23 cellular contexts compared by ENCODE assay signal in genomic region chr11:95713428-95713827, GRCh38.
DNase-seq lines count a peak whose midpoint lies in the region; ATAC-seq, FAIRE-seq and TF ChIP-seq lines count a peak whose summit lies in the region.
"Had no signal": no experiment of that assay in that cellular context is flagged by ENCODE, and none has a peak within 500 bp of the region (broad histone marks: within the 10 kb centered on the region; RNA-seq: fewer than 3 reads in every experiment).

No MANE protein-coding gene starts in this region.

- no peaks in the 10 kb centered on the region for H3F3A ChIP-seq in PC-3 (ENCODE audit: low read length, unreplicated experiment)

- DNase-seq in HepG2 (ENCODE audit: low spot score) (no peak), right lobe of liver (no peak), activated B cell treated with CpG ODN at 0.5 μM for 24 hours (no peak), PC-3 (no peak), T-helper 17 cell (no peak)
- no peak for DNase-seq in activated CD4-positive, alpha-beta T cell treated with anti-CD3 and anti-CD28 coated beads, Interleukin-2, amount 10 ng/mL, durations not matched to agents 7 days and 5 days
- DNase-seq: BE2C; C1 segment of cervical spinal cord; Calu3; CD4-positive, alpha-beta memory T cell; COR-L47; DMS53; DMS79 treated with DMSO at 0.1 percent for 48 hours; GDM1; GM23248; H7; HCEC 1CT had no signal

- FAIRE-seq in HepG2 (lab: Jason Lieb, UNC) = no peak
- FAIRE-seq: A204.1, GM12878, GM19239, H1 had no signal

- H4K20me1 ChIP-seq in HepG2 (ENCODE audit: insufficient read depth, low read length) (no peaks in the 10 kb centered on the region), PC-3 (ENCODE audit: low read length) (no peaks in the 10 kb centered on the region)

- TF ChIP-seq CTCF in HepG2 (CRISPR knock-in tag; IDR thresholded peaks at IDR 0.05) (no peak), right lobe of liver (IDR thresholded peaks at IDR 0.05) (no peak), activated B cell treated with CpG ODN at 0.5 μM for 24 hours (IDR thresholded peaks at IDR 0.05) (no peak), PC-3 (conservative IDR thresholded peaks at IDR 0.05; ENCODE audit: low read depth, low read length) (no peak)

- no TSS peak for BruUV-seq in HepG2 (replicated peaks; lab: Mats Ljungman, UMichigan)
- BruUV-seq in PC-3 (replicated peaks; lab: Mats Ljungman, UMichigan) = no TSS peak

- H3K4me1 ChIP-seq in HepG2 (ENCODE audit: insufficient read depth, low read length) (no peaks in the 10 kb centered on the region), right lobe of liver (no peaks in the 10 kb centered on the region), PC-3 (ENCODE audit: insufficient read depth, low read length) (no peaks in the 10 kb centered on the region)
- H3K4me1 ChIP-seq: BE2C had no signal

- no peak overlapping the region for H2AFZ ChIP-seq in HepG2 (ENCODE audit: low read length)
- no peak overlapping the region for H2AFZ ChIP-seq in PC-3 (ENCODE audit: low read length)
- H2AFZ ChIP-seq: GM23248 had no signal

- H3K4me3 Mint-ChIP-seq in activated B cell treated with CpG ODN at 0.5 μM for 24 hours = no peak overlapping the region
- no peak overlapping the region for H3K4me3 Mint-ChIP-seq in stimulated activated memory B cell treated with anti-CD40 and anti-IgM and Interleukin-4, amounts not matched to agents 10 μg/mL and 1 μg/mL and 100 μg/mL, for 72 hours
- no peak overlapping the region for H3K4me3 Mint-ChIP-seq in activated CD4-positive, alpha-beta T cell treated with anti-CD3 and anti-CD28 coated beads, Interleukin-2, amount 10 ng/mL, durations not matched to agents 7 days and 5 days
- H3K4me3 Mint-ChIP-seq in T-helper 17 cell = no peak overlapping the region
- H3K4me3 Mint-ChIP-seq: CD4-positive, alpha-beta memory T cell had no signal

- no peak overlapping the region for H3K27ac ChIP-seq in HepG2 (ENCODE audit: extremely low read length, insufficient read depth, low read length)
- H3K27ac ChIP-seq in right lobe of liver = no peak overlapping the region
- no peak overlapping the region for H3K27ac ChIP-seq in PC-3 (ENCODE audit: low read length)
- H3K27ac ChIP-seq: 22Rv1, GM23248 had no signal

- 5% methylated on average over 3 of the region's 3 CpGs for WGBS in HepG2 (ENCODE audit: low lambda C conversion rate)
- WGBS in right lobe of liver (ENCODE audit: insufficient coverage, low coverage, low lambda C conversion rate, missing lambda C conversion rate) = 66% methylated on average over 3 of the region's 3 CpGs

- H3K4me1 Mint-ChIP-seq in activated B cell treated with CpG ODN at 0.5 μM for 24 hours (peaks cover 87% of the 10 kb centered on the region), T-helper 17 cell (peaks cover 21% of the 10 kb centered on the region)
- peaks cover 83% of the 10 kb centered on the region for H3K4me1 Mint-ChIP-seq in stimulated activated memory B cell treated with anti-CD40 and anti-IgM and Interleukin-4, amounts not matched to agents 10 μg/mL and 1 μg/mL and 100 μg/mL, for 72 hours
- H3K4me1 Mint-ChIP-seq in activated CD4-positive, alpha-beta T cell treated with anti-CD3 and anti-CD28 coated beads, Interleukin-2, amount 10 ng/mL, durations not matched to agents 7 days and 5 days = peaks cover 24% of the 10 kb centered on the region

- CTCF ChIA-PET in HepG2 (lab: Yijun Ruan, JAX; ENCODE audit: low intra/inter-chr PET ratio, low total read pairs) = no interaction called here
- CTCF ChIA-PET in activated B cell treated with CpG ODN at 0.5 μM for 24 hours (lab: Charles Lee) = interaction anchor here (2.7 kb wide), 1 partner anchor 8 kb away, joined by 34 read pairs; no protein-coding TSS in a partner anchor
- CTCF ChIA-PET in PC-3 (lab: Charles Lee) = no interaction called here
- CTCF ChIA-PET in activated CD4-positive, alpha-beta T cell treated with anti-CD3 and anti-CD28 coated beads, Interleukin-2, amount 10 ng/mL, durations not matched to agents 7 days and 5 days (lab: Charles Lee) = interaction anchor here (0.7 kb wide), 1 partner anchor 20 kb away, joined by 3 read pairs; no protein-coding TSS in a partner anchor

- peak overlapping the region; percentile 95 for H3K27ac Mint-ChIP-seq in activated B cell treated with CpG ODN at 0.5 μM for 24 hours
- peak overlapping the region; percentile 96 for H3K27ac Mint-ChIP-seq in stimulated activated memory B cell treated with anti-CD40 and anti-IgM and Interleukin-4, amounts not matched to agents 10 μg/mL and 1 μg/mL and 100 μg/mL, for 72 hours
- H3K27ac Mint-ChIP-seq in activated CD4-positive, alpha-beta T cell treated with anti-CD3 and anti-CD28 coated beads, Interleukin-2, amount 10 ng/mL, durations not matched to agents 7 days and 5 days = no peak overlapping the region
- no peak overlapping the region for H3K27ac Mint-ChIP-seq in T-helper 17 cell
- H3K27ac Mint-ChIP-seq: CD4-positive, alpha-beta memory T cell had no signal

- H3K79me2 ChIP-seq in HepG2 (ENCODE audit: insufficient read depth, low read length) (no peaks in the 10 kb centered on the region), PC-3 (ENCODE audit: low read length) (no peaks in the 10 kb centered on the region)

- H3K4me2 ChIP-seq in HepG2 (ENCODE audit: low read depth, low read length) = no peak overlapping the region
- no peak overlapping the region for H3K4me2 ChIP-seq in PC-3 (ENCODE audit: low read length)

- ATAC-seq in HepG2 = no peak
- no peak for ATAC-seq in right lobe of liver
- ATAC-seq in activated B cell treated with CpG ODN at 0.5 μM for 24 hours (ENCODE audit: low read depth) = no peak
- ATAC-seq in stimulated activated memory B cell treated with anti-CD40 and anti-IgM and Interleukin-4, amounts not matched to agents 10 μg/mL and 1 μg/mL and 100 μg/mL, for 72 hours = no peak
- ATAC-seq in PC-3 = no peak
- ATAC-seq in T-helper 17 cell = no peak
- ATAC-seq: GM12878 had no signal

- H3K9me2 ChIP-seq in PC-3 (replicated peaks; ENCODE audit: low read length) = no peaks in the 10 kb centered on the region

- TF ChIP-seq EP300 in HepG2 (IDR thresholded peaks at IDR 0.05; ENCODE audit: low read depth in 2 of 2, low read length in 2 of 2) (no peak), HepG2 (CRISPR knock-in tag; IDR thresholded peaks at IDR 0.05; ENCODE audit: borderline replicate concordance) (no peak)

- H3K27me3 Mint-ChIP-seq in activated B cell treated with CpG ODN at 0.5 μM for 24 hours (no peaks in the 10 kb centered on the region), T-helper 17 cell (peaks cover 18% of the 10 kb centered on the region)
- H3K27me3 Mint-ChIP-seq in stimulated activated memory B cell treated with anti-CD40 and anti-IgM and Interleukin-4, amounts not matched to agents 10 μg/mL and 1 μg/mL and 100 μg/mL, for 72 hours = no peaks in the 10 kb centered on the region
- H3K27me3 Mint-ChIP-seq in activated CD4-positive, alpha-beta T cell treated with anti-CD3 and anti-CD28 coated beads, Interleukin-2, amount 10 ng/mL, durations not matched to agents 7 days and 5 days = no peaks in the 10 kb centered on the region

- H3K4me3 ChIP-seq in HepG2 (replicated peaks in 1 of 3; ENCODE audit: insufficient read depth in 1 of 3, low read depth in 2 of 3, low read length in 3 of 3) (no peak overlapping the region), right lobe of liver (no peak overlapping the region), PC-3 (ENCODE audit: low read length) (no peak overlapping the region)
- H3K4me3 ChIP-seq: GM12878, GM23248 had no signal

- POLR2A ChIA-PET in HepG2 (lab: Yijun Ruan, JAX) = no interaction called here
- POLR2A ChIA-PET in activated B cell treated with CpG ODN at 0.5 μM for 24 hours (lab: Charles Lee) = interaction anchor here (0.5 to 4.2 kb wide), 3 partner anchors 13 to 561 kb away, joined by 3 to 69 read pairs (median 39); partner anchors contain the start of gene SESN3
- POLR2A ChIA-PET in PC-3 (lab: Charles Lee; ENCODE audit: unreplicated experiment) = no interaction called here
- POLR2A ChIA-PET in activated CD4-positive, alpha-beta T cell treated with anti-CD3 and anti-CD28 coated beads, Interleukin-2, amount 10 ng/mL, durations not matched to agents 7 days and 5 days (lab: Charles Lee) = no interaction called here

- H3K9ac ChIP-seq in HepG2 (ENCODE audit: insufficient read depth, low read depth, low read length) (no peak overlapping the region), PC-3 (ENCODE audit: low read length) (no peak overlapping the region)
- H3K9ac ChIP-seq: GM23248 had no signal

- in situ Hi-C loops in HepG2 (cut with HindIII; ENCODE audit: extremely low pct_ligation_motif_present, low pct_unique_long_range_greater_than_20kb) = no loop called here

- TF ChIP-seq POLR2A in HepG2 (IDR thresholded peaks at IDR 0.05; ENCODE audit: insufficient read depth in 1 of 2, low read depth in 2 of 2, low read length in 2 of 2) (no peak), right lobe of liver (IDR thresholded peaks at IDR 0.05) (no peak)

- no peaks in the 10 kb centered on the region; a peak in 1 of 5 replicates for H3K27me3 ChIP-seq in HepG2 (ENCODE audit: control insufficient read depth in 1 of 2, insufficient read depth in 2 of 2, low read length in 2 of 2)
- H3K27me3 ChIP-seq in right lobe of liver = no peaks in the 10 kb centered on the region
- H3K27me3 ChIP-seq in PC-3 (ENCODE audit: low read length) = peaks cover 77% of the 10 kb centered on the region
- H3K27me3 ChIP-seq: BE2C had no signal

- H3K36me3 Mint-ChIP-seq in activated B cell treated with CpG ODN at 0.5 μM for 24 hours (ENCODE audit: low read depth) = peaks cover 3% of the 10 kb centered on the region
- H3K36me3 Mint-ChIP-seq in stimulated activated memory B cell treated with anti-CD40 and anti-IgM and Interleukin-4, amounts not matched to agents 10 μg/mL and 1 μg/mL and 100 μg/mL, for 72 hours = peaks cover 10% of the 10 kb centered on the region
- no peaks in the 10 kb centered on the region for H3K36me3 Mint-ChIP-seq in activated CD4-positive, alpha-beta T cell treated with anti-CD3 and anti-CD28 coated beads, Interleukin-2, amount 10 ng/mL, durations not matched to agents 7 days and 5 days (ENCODE audit: low read depth)
- H3K36me3 Mint-ChIP-seq in T-helper 17 cell (ENCODE audit: low read depth) = peaks cover 4% of the 10 kb centered on the region
- H3K36me3 Mint-ChIP-seq: CD4-positive, alpha-beta memory T cell had no signal

- TF ChIP-seq RAD21 in HepG2 (CRISPR knock-in tag; IDR thresholded peaks at IDR 0.05) = no peak

- H3K9me3 ChIP-seq in HepG2 (ENCODE audit: low read length) = no peaks in the 10 kb centered on the region
- no peaks in the 10 kb centered on the region for H3K9me3 ChIP-seq in right lobe of liver
- no peaks in the 10 kb centered on the region for H3K9me3 ChIP-seq in PC-3 (ENCODE audit: low read length)
- H3K9me3 ChIP-seq in T-helper 17 cell (ENCODE audit: control insufficient read depth, low read length, poor library complexity, severe bottlenecking) = no peaks in the 10 kb centered on the region
- H3K9me3 ChIP-seq: BE2C had no signal

- H3K9me3 Mint-ChIP-seq in activated B cell treated with CpG ODN at 0.5 μM for 24 hours = no peaks in the 10 kb centered on the region
- H3K9me3 Mint-ChIP-seq in stimulated activated memory B cell treated with anti-CD40 and anti-IgM and Interleukin-4, amounts not matched to agents 10 μg/mL and 1 μg/mL and 100 μg/mL, for 72 hours = peaks cover 8% of the 10 kb centered on the region
- peaks cover 2% of the 10 kb centered on the region for H3K9me3 Mint-ChIP-seq in activated CD4-positive, alpha-beta T cell treated with anti-CD3 and anti-CD28 coated beads, Interleukin-2, amount 10 ng/mL, durations not matched to agents 7 days and 5 days

- H3K36me3 ChIP-seq in HepG2 (replicated peaks in 1 of 2; ENCODE audit: control insufficient read depth in 1 of 2, insufficient read depth in 2 of 2, low read length in 2 of 2) = no peaks in the 10 kb centered on the region
- no peaks in the 10 kb centered on the region for H3K36me3 ChIP-seq in right lobe of liver
- H3K36me3 ChIP-seq in PC-3 (ENCODE audit: low read depth, low read length) = no peaks in the 10 kb centered on the region
- H3K36me3 ChIP-seq: BE2C had no signal

- intact Hi-C loops in HepG2 (cut with micrococcal nuclease; ENCODE audit: unreplicated experiment) = no loop called here
- intact Hi-C loops in right lobe of liver (cut with DNase I) = no loop called here
- intact Hi-C loops in activated B cell treated with CpG ODN at 0.5 μM for 24 hours (cut with micrococcal nuclease) = no loop called here
- intact Hi-C loops in PC-3 (cut with micrococcal nuclease) = no loop called here

Comparison
In these comparisons a context has a peak if more than half of its experiments do, and no peak if none do; other contexts are left out.
1. H3K27ac Mint-ChIP-seq: peak in activated B cell treated with CpG ODN at 0.5 μM for 24 hours (single experiment) and stimulated activated memory B cell treated with anti-CD40 and anti-IgM and Interleukin-4, amounts not matched to agents 10 μg/mL and 1 μg/mL and 100 μg/mL, for 72 hours (single experiment); none in activated CD4-positive, alpha-beta T cell treated with anti-CD3 and anti-CD28 coated beads, Interleukin-2, amount 10 ng/mL, durations not matched to agents 7 days and 5 days (single experiment) and T-helper 17 cell (single experiment).
2. CTCF ChIA-PET loops: an anchor here in activated B cell treated with CpG ODN at 0.5 μM for 24 hours (2.7 kb wide) and activated CD4-positive, alpha-beta T cell treated with anti-CD3 and anti-CD28 coated beads, Interleukin-2, amount 10 ng/mL, durations not matched to agents 7 days and 5 days (0.7 kb wide); none called in HepG2 and PC-3.